Comparison of ENCODE assay signal across 27 cellular contexts in the genomic region with DNA sequence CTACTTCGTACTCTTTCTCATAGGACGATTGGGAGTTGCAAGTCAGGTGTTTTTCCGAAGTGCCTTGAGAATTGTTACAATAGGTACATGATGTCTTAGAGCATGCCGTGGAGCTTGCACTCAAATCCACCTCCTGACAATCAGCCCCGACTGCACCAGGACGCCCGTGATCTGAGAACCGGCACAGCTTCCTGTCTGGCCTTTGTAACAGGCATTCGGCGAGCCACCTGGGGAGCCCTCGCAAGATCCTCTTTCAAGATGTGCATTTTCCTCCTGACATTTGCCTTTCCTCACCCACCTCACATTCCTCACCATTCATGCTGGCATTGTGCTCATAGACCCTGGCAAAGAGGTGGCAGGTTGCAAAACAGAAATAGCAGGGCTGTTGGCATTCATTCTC.
A peak's percentile ranks its signal among the peaks of the same experiment; 100 is the strongest.
DNase-seq lines count a peak whose midpoint lies in the region; ATAC-seq, FAIRE-seq and TF ChIP-seq lines count a peak whose summit lies in the region.
"Had no signal": no experiment of that assay in that cellular context is flagged by ENCODE, and none has a peak within 500 bp of the region (broad histone marks: within the 10 kb centered on the region; RNA-seq: fewer than 3 reads in every experiment).

No MANE protein-coding gene starts in this region.

- H3K27me3 ChIP-seq in aorta (ENCODE audit: control insufficient read depth in 1 of 2, insufficient read depth in 2 of 2, low read length in 1 of 2): no peaks in the 10 kb centered on the region
- H3K27me3 ChIP-seq: BLaER1 treated with 17β-estradiol and CSF1 and Interleukin-3, amounts not matched to agents 10 nM and 100 nM; brain microvascular endothelial cell; gastrocnemius medialis; hepatocyte; right atrium auricular region had no signal

- H3K4me1 Mint-ChIP-seq in activated T-helper 17 cell treated with anti-CD3 and anti-CD28 coated beads, Interleukin-2, amount 50 U/mL, for 72 hours: no peaks in the 10 kb centered on the region
- H3K4me1 Mint-ChIP-seq: IgD-negative memory B cell had no signal

- peak overlapping the region; percentile 87 for H3K27ac ChIP-seq in VCaP
- no peak overlapping the region for H3K27ac ChIP-seq in aorta (ENCODE audit: low read depth in 1 of 2, low read length in 2 of 2)
- H3K27ac ChIP-seq: BLaER1 treated with 17β-estradiol and CSF1 and Interleukin-3, amounts not matched to agents 10 nM and 100 nM; brain microvascular endothelial cell; gastrocnemius medialis; hepatocyte; left ventricle myocardium inferior; right atrium auricular region had no signal

- no peaks in the 10 kb centered on the region for H3K9me3 Mint-ChIP-seq in activated T-helper 17 cell treated with anti-CD3 and anti-CD28 coated beads, Interleukin-2, amount 50 U/mL, for 72 hours
- H3K9me3 Mint-ChIP-seq: activated CD8-positive, alpha-beta T cell treated with anti-CD3 and anti-CD28 coated beads for 36 hours; stimulated activated naive CD8-positive, alpha-beta T cell treated with anti-CD3 and anti-CD28 coated beads, Interleukin-15, amount 100 ng/mL, for 72 hours had no signal

- H3K36me3 Mint-ChIP-seq in activated T-helper 17 cell treated with anti-CD3 and anti-CD28 coated beads, Interleukin-2, amount 50 U/mL, for 72 hours (ENCODE audit: low read depth): no peaks in the 10 kb centered on the region
- H3K36me3 Mint-ChIP-seq: IgD-negative memory B cell had no signal

- no peaks in the 10 kb centered on the region for H3K4me1 ChIP-seq in aorta (ENCODE audit: control insufficient read depth in 1 of 2, insufficient read depth in 2 of 2, low read length in 2 of 2)
- H3K4me1 ChIP-seq: gastrocnemius medialis, left ventricle myocardium inferior, right atrium auricular region had no signal

- TF ChIP-seq CTCF in D721Med (IDR thresholded peaks at IDR 0.05; ENCODE audit: insufficient read depth, missing control alignments): no peak
- no peak for TF ChIP-seq CTCF in VCaP (conservative IDR thresholded peaks at IDR 0.05)

- DNase-seq in D721Med (ENCODE audit: insufficient read length, low spot score) (no peak), ELF-1 (ENCODE audit: low read depth, low spot score) (peak; percentile 12), left kidney (ENCODE audit: low read depth, low spot score) (peak; percentile 10), islet precursor cell (no peak), aorta (no peak)
- DNase-seq: activated CD4-positive, alpha-beta T cell treated with anti-CD3 and anti-CD28 coated beads for 1 hour; activated CD8-positive, alpha-beta T cell treated with anti-CD3 and anti-CD28 coated beads for 36 hours; activated naive CD4-positive, alpha-beta T cell treated with anti-CD3 and anti-CD28 coated beads, Interleukin-2, amount 50 U/mL, for 16 hours; amniotic stem cell; brain microvascular endothelial cell; cerebellar nuclear complex; gastrocnemius medialis; left ventricle myocardium inferior; mesenchymal stem cell; NCI-H187; stimulated activated CD4-positive, alpha-beta T cell treated with anti-CD3 and anti-CD28 coated beads, Interleukin-2, amount 100 ng/mL, for 24 hours; stimulated activated naive CD8-positive, alpha-beta T cell treated with anti-CD3 and anti-CD28 coated beads, Interleukin-15, amount 100 ng/mL, for 72 hours; T-helper 17 cell had no signal

- 26 to 29% methylated on average over 11 of the region's 11 CpGs for WGBS in aorta, 2 donors

- intact Hi-C loops in aorta (cut with DNase I): no loop called here

- H3K9me3 ChIP-seq in aorta (ENCODE audit: control insufficient read depth, low read length): no peaks in the 10 kb centered on the region
- H3K9me3 ChIP-seq: BLaER1 treated with 17β-estradiol and CSF1 and Interleukin-3, amounts not matched to agents 10 nM and 100 nM; gastrocnemius medialis; left ventricle myocardium inferior; right atrium auricular region had no signal

- no peak overlapping the region for H3K4me3 ChIP-seq in aorta (ENCODE audit: low read length in 2 of 2)
- H3K4me3 ChIP-seq: BLaER1 treated with 17β-estradiol and CSF1 and Interleukin-3, amounts not matched to agents 10 nM and 100 nM; gastrocnemius medialis; hepatocyte; left ventricle myocardium inferior; right atrium auricular region had no signal

- ATAC-seq in aorta (ENCODE audit: low FRiP score): no peak
- ATAC-seq in activated T-helper 17 cell treated with anti-CD3 and anti-CD28 coated beads, Interleukin-2, amount 50 U/mL, for 72 hours (replicated peaks): no peak
- ATAC-seq: activated CD8-positive, alpha-beta T cell treated with anti-CD3 and anti-CD28 coated beads for 36 hours; gastrocnemius medialis; PC-3; Right ventricle myocardium inferior; stimulated activated naive CD8-positive, alpha-beta T cell treated with anti-CD3 and anti-CD28 coated beads, Interleukin-15, amount 100 ng/mL, for 72 hours; T-helper 17 cell had no signal

- no peaks in the 10 kb centered on the region for H3K36me3 ChIP-seq in aorta (ENCODE audit: control insufficient read depth in 1 of 2, insufficient read depth in 2 of 2, low read length in 1 of 2)
- H3K36me3 ChIP-seq: BLaER1 treated with 17β-estradiol and CSF1 and Interleukin-3, amounts not matched to agents 10 nM and 100 nM; brain microvascular endothelial cell; gastrocnemius medialis; left ventricle myocardium inferior; right atrium auricular region had no signal

- peaks cover 18% of the 10 kb centered on the region for H3K27me3 Mint-ChIP-seq in activated T-helper 17 cell treated with anti-CD3 and anti-CD28 coated beads, Interleukin-2, amount 50 U/mL, for 72 hours
- H3K27me3 Mint-ChIP-seq: IgD-negative memory B cell had no signal

- peak; percentile 79 for FAIRE-seq in D721Med (lab: Jason Lieb, UNC)
- FAIRE-seq: endothelial cell of umbilical vein had no signal

- no peak overlapping the region for H3K4me3 Mint-ChIP-seq in activated T-helper 17 cell treated with anti-CD3 and anti-CD28 coated beads, Interleukin-2, amount 50 U/mL, for 72 hours
- H3K4me3 Mint-ChIP-seq: activated CD8-positive, alpha-beta T cell treated with anti-CD3 and anti-CD28 coated beads for 36 hours; IgD-negative memory B cell; stimulated activated naive CD8-positive, alpha-beta T cell treated with anti-CD3 and anti-CD28 coated beads, Interleukin-15, amount 100 ng/mL, for 72 hours; T-helper 17 cell had no signal

- no peak overlapping the region for H3K27ac Mint-ChIP-seq in activated T-helper 17 cell treated with anti-CD3 and anti-CD28 coated beads, Interleukin-2, amount 50 U/mL, for 72 hours
- H3K27ac Mint-ChIP-seq: activated CD8-positive, alpha-beta T cell treated with anti-CD3 and anti-CD28 coated beads for 36 hours; IgD-negative memory B cell; stimulated activated naive CD8-positive, alpha-beta T cell treated with anti-CD3 and anti-CD28 coated beads, Interleukin-15, amount 100 ng/mL, for 72 hours; T-helper 17 cell had no signal

Comparison
In these comparisons a context has a peak if more than half of its experiments do, and no peak if none do; other contexts are left out.
1. DNase-seq: peak in ELF-1 (single experiment) and left kidney (single experiment); none in D721Med (single experiment), islet precursor cell (single experiment) and aorta (0 of 2).